In the genomic region with DNA sequence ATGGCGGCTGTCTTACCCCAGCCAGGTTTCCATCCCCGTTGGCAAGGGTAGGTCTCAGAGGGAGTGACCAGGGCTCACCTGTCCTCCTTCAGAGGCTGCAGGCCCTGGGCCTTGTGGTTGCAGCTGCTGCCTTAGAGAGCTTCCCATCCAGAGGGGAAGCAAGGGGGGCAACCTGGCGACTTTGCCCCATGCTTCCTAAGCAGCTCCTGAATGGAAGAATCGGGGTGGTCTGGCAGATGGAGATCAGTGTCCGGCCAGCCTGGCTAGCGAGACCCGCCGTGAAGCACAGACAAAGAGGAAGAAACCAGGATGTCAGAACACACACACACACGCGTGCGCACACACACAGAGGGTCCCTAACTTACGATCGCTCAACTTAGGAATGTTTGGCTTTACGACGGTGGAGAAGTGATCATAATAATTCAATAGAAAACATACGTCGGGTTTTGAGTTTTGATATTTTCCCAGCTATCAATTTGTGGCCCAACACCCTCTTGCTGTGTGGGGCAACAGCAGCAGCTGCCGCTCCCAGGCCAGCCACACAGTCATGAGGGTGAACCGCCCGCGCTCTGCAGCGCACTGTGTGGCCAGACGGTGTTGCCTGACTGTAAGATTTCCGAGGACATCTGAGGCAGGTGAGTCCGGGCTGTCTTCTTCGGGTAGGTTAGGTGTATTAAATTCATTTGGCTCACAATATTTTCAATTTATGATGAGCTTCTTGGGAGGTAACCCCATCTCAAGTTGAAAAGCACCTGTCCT, we compare ENCODE assay signal across 23 cellular contexts.
DNase-seq lines count a peak whose midpoint lies in the region; ATAC-seq and TF ChIP-seq lines count a peak whose summit lies in the region.
"Had no signal": no experiment of that assay in that cellular context is flagged by ENCODE, and none has a peak within 500 bp of the region (broad histone marks: within the 10 kb centered on the region; RNA-seq: fewer than 3 reads in every experiment).

No MANE protein-coding gene starts in this region.

- no peak overlapping the region for H3K4ac ChIP-seq in neuronal stem cell (ENCODE audit: low read length)

- H2AFZ ChIP-seq in neuronal stem cell (ENCODE audit: low read length), result no peak overlapping the region

- no peak overlapping the region for H3K23ac ChIP-seq in neuronal stem cell (ENCODE audit: low read depth, low read length, poor library complexity)

- H3K9me3 ChIP-seq in body of pancreas (no peaks in the 10 kb centered on the region), neuronal stem cell (replicated peaks in 1 of 2; ENCODE audit: control insufficient read depth in 2 of 2, insufficient read depth in 1 of 2, low read depth in 1 of 2, low read length in 2 of 2) (peaks cover 4 to 17% of the 10 kb centered on the region in 2 donors)
- H3K9me3 ChIP-seq: BE2C had no signal

- no peak for ATAC-seq in body of pancreas
- no peak for ATAC-seq in HG03095 (IDR thresholded peaks at IDR 0.05; ENCODE audit: unreplicated experiment)
- ATAC-seq: GM12878 had no signal

- peak overlapping the region; percentile 40 for H3K18ac ChIP-seq in neuronal stem cell (ENCODE audit: low read length)

- no peak for DNase-seq in body of pancreas
- DNase-seq in neuronal stem cell (ENCODE audit: low spot score), result no peak
- DNase-seq in progenitor cell of endocrine pancreas (ENCODE audit: low spot score, unreplicated experiment), result no peak
- DNase-seq in HFFc6, result no peak
- DNase-seq: 8988T; ACHN; BE2C; C1 segment of cervical spinal cord; CD4-positive, alpha-beta memory T cell; CD4-positive, CD25-positive, alpha-beta regulatory T cell; CD8-positive, alpha-beta memory T cell; COR-L47; DMS 273 treated with DMSO at 0.1 percent for 48 hours; DMS153; DMS53; DMS79; DND-41; EL; GDM1 had no signal

- no peak overlapping the region for H4K8ac ChIP-seq in neuronal stem cell (ENCODE audit: low read depth, low read length)

- H3K4me1 ChIP-seq in body of pancreas (peaks cover 47% of the 10 kb centered on the region), neuronal stem cell (ENCODE audit: control insufficient read depth in 2 of 2, insufficient read depth in 1 of 2, low read depth in 1 of 2, low read length in 2 of 2) (peaks cover 0 to 5% of the 10 kb centered on the region in 2 donors)
- H3K4me1 ChIP-seq: BE2C had no signal

- H2AK5ac ChIP-seq in neuronal stem cell (ENCODE audit: low read depth, low read length), result peak overlapping the region; percentile 17

- peak overlapping the region; percentile 20 for H2BK5ac ChIP-seq in neuronal stem cell (ENCODE audit: low read length)

- 90 to 95% methylated on average over 22 to 26 of the region's 26 CpGs for WGBS in body of pancreas, 2 donors
- no CpG with 5 or more reads among the region's 26 CpGs for WGBS in neuronal stem cell (ENCODE audit: extremely low coverage in 2 of 2, insufficient read length in 2 of 2, insufficient replicate concordance in 1 of 2), 2 donors

- H3K36me3 ChIP-seq in body of pancreas (replicated peaks in 1 of 2; ENCODE audit: insufficient read depth in 1 of 2, low read depth in 2 of 2), result no peaks in the 10 kb centered on the region
- H3K36me3 ChIP-seq in neuronal stem cell (replicated peaks in 1 of 2; ENCODE audit: control insufficient read depth in 2 of 2, insufficient read depth in 2 of 2, low read length in 2 of 2), result peaks cover 0 to 2% of the 10 kb centered on the region in 2 donors
- H3K36me3 ChIP-seq: BE2C, BLaER1 had no signal

- H3K36me3 Mint-ChIP-seq in progenitor cell of endocrine pancreas (ENCODE audit: insufficient read depth) (peaks cover 23% of the 10 kb centered on the region), HFFc6 (ENCODE audit: low read depth) (peaks cover 10% of the 10 kb centered on the region)
- H3K36me3 Mint-ChIP-seq: CD14-positive monocyte; CD4-positive, CD25-positive, alpha-beta regulatory T cell; CD8-positive, alpha-beta memory T cell had no signal

- H4K91ac ChIP-seq in neuronal stem cell (ENCODE audit: low read depth, low read length, poor library complexity), result no peak overlapping the region

- H3K27me3 ChIP-seq in body of pancreas, result no peaks in the 10 kb centered on the region
- H3K27me3 ChIP-seq in neuronal stem cell (ENCODE audit: control insufficient read depth in 3 of 3, insufficient read depth in 3 of 3, low read depth in 1 of 3, low read length in 3 of 3), result peaks cover 0 to 9% (median 0%) of the 10 kb centered on the region in 3 experiments
- H3K27me3 ChIP-seq: BE2C, BLaER1 had no signal

- no peak overlapping the region for H3K4me2 ChIP-seq in neuronal stem cell (ENCODE audit: insufficient read depth, low read length, poor library complexity, severe bottlenecking)
- H3K4me2 ChIP-seq: BLaER1 had no signal

- H3K79me1 ChIP-seq in neuronal stem cell (ENCODE audit: low read depth, low read length), result no peaks in the 10 kb centered on the region

- H3K4me1 Mint-ChIP-seq in progenitor cell of endocrine pancreas (ENCODE audit: low read depth) (peaks cover 23% of the 10 kb centered on the region), HFFc6 (ENCODE audit: low read depth) (no peaks in the 10 kb centered on the region)
- H3K4me1 Mint-ChIP-seq: CD14-positive monocyte; CD4-positive, alpha-beta memory T cell; CD8-positive, alpha-beta memory T cell had no signal

- H3K4me3 Mint-ChIP-seq in progenitor cell of endocrine pancreas (ENCODE audit: low read depth) (no peak overlapping the region), HFFc6 (no peak overlapping the region)
- H3K4me3 Mint-ChIP-seq: CD14-positive monocyte; CD4-positive, alpha-beta memory T cell; CD4-positive, CD25-positive, alpha-beta regulatory T cell; CD8-positive, alpha-beta memory T cell had no signal

- TF ChIP-seq CTCF in body of pancreas (IDR thresholded peaks at IDR 0.05) (no peak), progenitor cell of endocrine pancreas (IDR thresholded peaks at IDR 0.05; ENCODE audit: unreplicated experiment) (no peak), HFFc6 (IDR thresholded peaks at IDR 0.05) (no peak)

- H3K14ac ChIP-seq in neuronal stem cell (ENCODE audit: low read length), result no peak overlapping the region

- H2BK120ac ChIP-seq in neuronal stem cell (ENCODE audit: low read depth, low read length), result no peak overlapping the region

- no peak for TF ChIP-seq POLR2A in body of pancreas (IDR thresholded peaks at IDR 0.05)

- H3K27ac ChIP-seq in body of pancreas (peak overlapping the region; percentile 67 to 84 (median 80)), neuronal stem cell (replicated peaks; ENCODE audit: low read length) (no peak overlapping the region)
- H3K27ac ChIP-seq: BLaER1 had no signal

- H3K27me3 Mint-ChIP-seq in progenitor cell of endocrine pancreas (no peaks in the 10 kb centered on the region), HFFc6 (ENCODE audit: insufficient read depth) (peaks cover 19% of the 10 kb centered on the region)
- H3K27me3 Mint-ChIP-seq: CD4-positive, alpha-beta memory T cell had no signal

- H3K9ac ChIP-seq in neuronal stem cell (ENCODE audit: low read depth, low read length, poor library complexity), result no peak overlapping the region
- H3K9ac ChIP-seq: BLaER1 had no signal

- H3K27ac Mint-ChIP-seq in progenitor cell of endocrine pancreas (peak overlapping the region; percentile 78), HFFc6 (no peak overlapping the region)
- H3K27ac Mint-ChIP-seq: CD14-positive monocyte; CD4-positive, alpha-beta memory T cell; CD4-positive, CD25-positive, alpha-beta regulatory T cell; CD8-positive, alpha-beta memory T cell had no signal

- peaks cover 14% of the 10 kb centered on the region for H3K9me3 Mint-ChIP-seq in progenitor cell of endocrine pancreas (ENCODE audit: low read depth)
- H3K9me3 Mint-ChIP-seq in HFFc6, result peaks cover 34% of the 10 kb centered on the region

- no peak overlapping the region for H2BK15ac ChIP-seq in neuronal stem cell (ENCODE audit: low read length)

- no peak overlapping the region for H2BK12ac ChIP-seq in neuronal stem cell (ENCODE audit: low read length)

- intact Hi-C loops in body of pancreas (cut with DNase I), result no loop called here

- H3K4me3 ChIP-seq in body of pancreas, result no peak overlapping the region
- H3K4me3 ChIP-seq in neuronal stem cell (ENCODE audit: low read length in 2 of 2), result no peak overlapping the region
- H3K4me3 ChIP-seq: BLaER1, GM12878 had no signal
